1 cellular context compared by ENCODE assay signal in genomic region chr3:134250717-134251220, GRCh38.
TF ChIP-seq lines count a peak whose summit lies in the region.

Gene RYK (minus strand): TSS chr3:134250859. CDS start chr3:134250654, 205 bp downstream.

TF ChIP-seq in H1, 55 proteins besides CTCF, POLR2A, EP300 and RAD21:
- TF ChIP-seq CTBP2 (IDR thresholded peaks at IDR 0.05; ENCODE audit: borderline replicate concordance, insufficient read depth, insufficient read length, low read length) (no peak), FOSL1 (IDR thresholded peaks at IDR 0.05; ENCODE audit: insufficient read depth, low read depth, low read length) (no peak), ATF2 (IDR thresholded peaks at IDR 0.05; ENCODE audit: low read length) (no peak), TEAD4 (IDR thresholded peaks at IDR 0.05; ENCODE audit: low read depth, low read length) (no peak), YY1 (IDR thresholded peaks at IDR 0.05; ENCODE audit: low read depth, low read length) (no peak), RFX5 (IDR thresholded peaks at IDR 0.05; ENCODE audit: borderline replicate concordance, low read depth, low read length) (no peak), SIN3A (conservative IDR thresholded peaks at IDR 0.05 in 1 of 2, IDR thresholded peaks at IDR 0.05 in 1 of 2; ENCODE audit: low read depth in 1 of 2, low read length in 2 of 2) (no peak), POLR2AphosphoS5 (IDR thresholded peaks at IDR 0.05; ENCODE audit: low read depth, low read length) (peak; percentile 77), SP1 (IDR thresholded peaks at IDR 0.05; ENCODE audit: low read depth, low read length) (no peak), SP2 (IDR thresholded peaks at IDR 0.05; ENCODE audit: low read length) (no peak), RXRA (IDR thresholded peaks at IDR 0.05; ENCODE audit: insufficient read depth, low read depth, low read length) (no peak), JUND (IDR thresholded peaks at IDR 0.05; ENCODE audit: low read length) (no peak), TAF7 (optimal IDR thresholded peaks at IDR 0.05; ENCODE audit: borderline replicate concordance, low read depth, low read length) (peak; percentile 85), GABPA (IDR thresholded peaks at IDR 0.05; ENCODE audit: borderline replicate concordance, insufficient read depth, low read length) (no peak), SIX5 (IDR thresholded peaks at IDR 0.05; ENCODE audit: low read depth, low read length) (no peak), POU5F1 (IDR thresholded peaks at IDR 0.05; ENCODE audit: low read depth, low read length) (no peak), CHD7 (IDR thresholded peaks at IDR 0.05; ENCODE audit: insufficient replicate concordance, low read length) (no peak), CHD2 (IDR thresholded peaks at IDR 0.05; ENCODE audit: low read length) (no peak), ATF3 (IDR thresholded peaks at IDR 0.05; ENCODE audit: insufficient read depth, low read depth, low read length) (no peak), NANOG (IDR thresholded peaks at IDR 0.05; ENCODE audit: insufficient read depth, low read depth, low read length, poor library complexity, severe bottlenecking) (no peak), KDM5A (IDR thresholded peaks at IDR 0.05; ENCODE audit: low read length) (no peak), USF2 (IDR thresholded peaks at IDR 0.05; ENCODE audit: low read length) (no peak), CHD1 (IDR thresholded peaks at IDR 0.05; ENCODE audit: low read depth, low read length) (no peak), E2F6 (IDR thresholded peaks at IDR 0.05) (peak; percentile 69), RBBP5 (IDR thresholded peaks at IDR 0.05; ENCODE audit: borderline replicate concordance, low read depth, low read length) (no peak; the same call in 1 of the 2 replicates), SUZ12 (IDR thresholded peaks at IDR 0.05; ENCODE audit: low read length) (no peak), EGR1 (IDR thresholded peaks at IDR 0.05; ENCODE audit: borderline replicate concordance, low read depth, low read length) (0 out of 2 replicates have a peak, but pooled peaks have one; percentile 46), SRF (IDR thresholded peaks at IDR 0.05; ENCODE audit: low read depth, low read length) (no peak), BACH1 (IDR thresholded peaks at IDR 0.05; ENCODE audit: low read length) (no peak), TBP (IDR thresholded peaks at IDR 0.05; ENCODE audit: low read depth, low read length) (no peak), MAX (IDR thresholded peaks at IDR 0.05) (peak; percentile 75), HDAC6 (IDR thresholded peaks at IDR 0.05; ENCODE audit: low read depth, low read length) (no peak), GTF2F1 (IDR thresholded peaks at IDR 0.05; ENCODE audit: borderline replicate concordance, low read depth, low read length) (no peak), KDM4A (IDR thresholded peaks at IDR 0.05; ENCODE audit: low read depth, low read length, severe bottlenecking) (peak; percentile 24), BRCA1 (IDR thresholded peaks at IDR 0.05; ENCODE audit: low read depth, low read length) (no peak), SIRT6 (IDR thresholded peaks at IDR 0.05; ENCODE audit: low read length) (no peak), RNF2 (IDR thresholded peaks at IDR 0.05; ENCODE audit: borderline replicate concordance, low read depth, low read length, missing control alignments, poor library complexity, severe bottlenecking) (no peak), NRF1 (IDR thresholded peaks at IDR 0.05; ENCODE audit: low read depth, low read length) (no peak), SP4 (IDR thresholded peaks at IDR 0.05; ENCODE audit: low read length) (no peak), PHF8 (conservative IDR thresholded peaks at IDR 0.05; ENCODE audit: low read depth, low read length) (peak; percentile 58), EZH2 (IDR thresholded peaks at IDR 0.05; ENCODE audit: low read depth, low read length, severe bottlenecking) (no peak), BCL11A (IDR thresholded peaks at IDR 0.05; ENCODE audit: low read depth in 2 of 2, low read length in 2 of 2) (no peak), TCF12 (IDR thresholded peaks at IDR 0.05; ENCODE audit: low read depth, low read length) (no peak), SAP30 (IDR thresholded peaks at IDR 0.05; ENCODE audit: insufficient read depth, insufficient replicate concordance, low read length) (no peak), ASH2L (IDR thresholded peaks at IDR 0.05; ENCODE audit: low read length) (no peak), CEBPB (IDR thresholded peaks at IDR 0.05; ENCODE audit: low read depth, low read length) (no peak), TAF1 (IDR thresholded peaks at IDR 0.05; ENCODE audit: low read depth, low read length) (peak; percentile 89), CREB1 (IDR thresholded peaks at IDR 0.05) (no peak; the same call in 1 of the 2 replicates)
